1 cellular context compared by ENCODE assay signal in genomic region chr5:98906756-98907355, GRCh38.
TF ChIP-seq lines count a peak whose summit lies in the region.

No MANE protein-coding gene starts in this region.

TF ChIP-seq in GM12878, 131 proteins besides CTCF, POLR2A, EP300 and RAD21:
- TF ChIP-seq SP1 (IDR thresholded peaks at IDR 0.05; ENCODE audit: low read depth, low read length) (no peak), NR2F1 (conservative IDR thresholded peaks at IDR 0.05) (no peak), USF2 (IDR thresholded peaks at IDR 0.05; ENCODE audit: borderline replicate concordance, low read depth, low read length) (no peak), HDAC2 (IDR thresholded peaks at IDR 0.05) (no peak), ZBTB11 (CRISPR knock-in tag; IDR thresholded peaks at IDR 0.05) (no peak), LARP7 (IDR thresholded peaks at IDR 0.05) (no peak), PBX3 (IDR thresholded peaks at IDR 0.05; ENCODE audit: insufficient replicate concordance, low read depth, low read length) (no peak), POLR2AphosphoS2 (IDR thresholded peaks at IDR 0.05; ENCODE audit: low read depth, low read length) (no peak), NKRF (conservative IDR thresholded peaks at IDR 0.05) (no peak), ELK1 (IDR thresholded peaks at IDR 0.05; ENCODE audit: low read depth, low read length) (no peak), YY1 (IDR thresholded peaks at IDR 0.05; ENCODE audit: low read depth, low read length) (no peak), ZBED1 (IDR thresholded peaks at IDR 0.05; ENCODE audit: borderline replicate concordance) (no peak), KLF5 (IDR thresholded peaks at IDR 0.05; ENCODE audit: partially characterized antibody) (no peak), STAT1 (conservative IDR thresholded peaks at IDR 0.05) (no peak), SIN3A (IDR thresholded peaks at IDR 0.05; ENCODE audit: low read depth, low read length) (no peak), SMAD1 (IDR thresholded peaks at IDR 0.05; ENCODE audit: low read depth, partially characterized antibody) (no peak), MYB (IDR thresholded peaks at IDR 0.05; ENCODE audit: borderline replicate concordance, low read depth, low read length) (no peak)
